In the genomic region with DNA sequence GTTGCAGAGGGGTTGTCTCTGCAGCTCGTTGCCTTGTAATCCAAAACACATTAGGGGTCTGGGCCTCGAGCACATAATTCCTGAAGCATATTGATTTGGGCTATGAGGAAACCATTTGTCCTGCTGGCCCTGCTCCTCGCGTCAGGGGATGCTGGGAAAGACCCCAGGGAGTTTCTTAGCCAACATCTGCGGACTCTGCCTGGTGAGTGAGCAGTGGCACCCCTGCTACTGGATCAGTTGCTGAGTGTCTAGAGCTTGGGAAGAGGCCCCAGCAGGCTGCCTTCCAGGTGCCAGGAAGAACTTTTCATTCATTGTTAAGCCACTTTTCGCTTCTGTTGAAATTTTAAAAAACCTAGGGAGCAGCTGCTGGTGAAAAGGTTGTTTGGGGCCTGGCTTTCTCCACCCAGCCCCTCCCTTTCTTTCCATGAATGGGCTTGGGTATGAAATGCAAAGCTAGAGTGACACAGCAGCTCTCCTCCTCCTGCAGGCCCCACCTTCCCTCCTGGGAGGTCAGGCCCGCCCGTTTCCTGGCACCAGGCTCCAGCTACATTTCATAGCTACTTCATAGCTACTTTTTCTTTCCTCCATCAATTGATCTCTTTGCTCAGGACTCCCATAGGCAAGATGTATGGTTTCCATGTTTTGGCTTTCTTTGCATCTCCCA, we compare ENCODE assay signal across 11 cellular contexts. TPM values are rescaled to one million over a fixed set of nuclear protein-coding genes. Genes with fewer than 3 reads are reported as not detected.
DNase-seq lines count a peak whose midpoint lies in the region; ATAC-seq and TF ChIP-seq lines count a peak whose summit lies in the region.
"Had no signal": no experiment of that assay in that cellular context is flagged by ENCODE, and none has a peak within 500 bp of the region (broad histone marks: within the 10 kb centered on the region; RNA-seq: fewer than 3 reads in every experiment).

No MANE protein-coding gene starts in this region.

- TF ChIP-seq CTCF in NB4 (IDR thresholded peaks at IDR 0.05; ENCODE audit: low read depth, low read length) (no peak), cardiac fibroblast (IDR thresholded peaks at IDR 0.05; ENCODE audit: low read depth, low read length) (no peak), mucosa of descending colon (IDR thresholded peaks at IDR 0.05) (no peak), mesothelial cell of epicardium (IDR thresholded peaks at IDR 0.05; ENCODE audit: unreplicated experiment) (no peak)

- DNase-seq in ELF-1 (ENCODE audit: low read depth, low spot score) (peak; percentile 74), NB4 (ENCODE audit: low read depth) (peak; percentile 67), cardiac fibroblast (ENCODE audit: low read depth in 2 of 2) (peak; percentile 80 to 86), mucosa of descending colon (peak in 1 of 3 donors; percentile 52), mesothelial cell of epicardium (ENCODE audit: low spot score in 2 of 2, unreplicated experiment in 2 of 2) (no peak), NCI-H524 treated with DMSO at 0.1 percent for 48 hours (lab: John Stamatoyannopoulos, UW) (no peak), DMS53 treated with DMSO at 0.1 percent for 48 hours (lab: John Stamatoyannopoulos, UW; ENCODE audit: unreplicated experiment) (no peak)
- no peak for DNase-seq in stimulated activated CD4-positive, alpha-beta T cell treated with anti-CD3 and anti-CD28 coated beads, Interleukin-12 subunit alpha, Interleukin-12 subunit beta, amount 100 ng/mL, for 4 hours
- DNase-seq: body of pancreas, NCI-H1694, pancreas had no signal

- peak; percentile 46 for ATAC-seq in mucosa of descending colon
- ATAC-seq: body of pancreas, pancreas had no signal

- no peak overlapping the region for H3K27ac Mint-ChIP-seq in mesothelial cell of epicardium

- H3K27me3 Mint-ChIP-seq in mesothelial cell of epicardium (ENCODE audit: low read depth), result no peaks in the 10 kb centered on the region

- no peaks in the 10 kb centered on the region for H3K9me3 Mint-ChIP-seq in mesothelial cell of epicardium

- H3K4me3 Mint-ChIP-seq in mesothelial cell of epicardium, result no peak overlapping the region

- peaks cover 2% of the 10 kb centered on the region for H3K4me1 Mint-ChIP-seq in mesothelial cell of epicardium

- H3K36me3 Mint-ChIP-seq in mesothelial cell of epicardium, result peaks cover 31% of the 10 kb centered on the region

- H3K9me3 ChIP-seq in mucosa of descending colon, result no peaks in the 10 kb centered on the region
- H3K9me3 ChIP-seq: body of pancreas, pancreas had no signal

- no peaks in the 10 kb centered on the region for H3K36me3 ChIP-seq in mucosa of descending colon (ENCODE audit: low read depth)

- no peak for TF ChIP-seq POLR2A in NB4 (IDR thresholded peaks at IDR 0.05; ENCODE audit: extremely low read depth, insufficient read length)

- intact Hi-C loops in mucosa of descending colon (cut with DNase I, micrococcal nuclease), result loop anchor here (5.0 to 10.0 kb wide), 2 partner anchors 75 to 153 kb away; no protein-coding TSS in a partner anchor

- H3K4me1 ChIP-seq in mucosa of descending colon (ENCODE audit: low read depth), result peaks cover 7% of the 10 kb centered on the region
- H3K4me1 ChIP-seq: pancreas had no signal

- no peak overlapping the region for H3K4me3 ChIP-seq in NB4 (ENCODE audit: low read depth, low read length)
- H3K4me3 ChIP-seq in cardiac fibroblast (replicated peaks in 1 of 2; ENCODE audit: low read depth in 2 of 2, low read length in 2 of 2), result no peak overlapping the region
- H3K4me3 ChIP-seq in mucosa of descending colon, result no peak overlapping the region
- H3K4me3 ChIP-seq: body of pancreas, pancreas had no signal

RNA-seq across cellular contexts. Expression of a gene that starts 26.8 kb away (rescaled TPM):
- total RNA-seq in mucosa of descending colon (100 to 1,000 TPM in 1 of 3 donors, 1 to 10 TPM in 2; 6.3 to 204 (median 9.5) TPM), mesothelial cell of epicardium (not detected in 3 replicates)

Comparison
In these comparisons a context has a peak if more than half of its experiments do, and no peak if none do; other contexts are left out.
1. DNase-seq: peak in ELF-1 (single experiment), NB4 (single experiment) and cardiac fibroblast (2 of 2); none in stimulated activated CD4-positive, alpha-beta T cell treated with anti-CD3 and anti-CD28 coated beads, Interleukin-12 subunit alpha, Interleukin-12 subunit beta, amount 100 ng/mL, for 4 hours (single experiment), mesothelial cell of epicardium (0 of 2), NCI-H524 treated with DMSO at 0.1 percent for 48 hours (single experiment) and DMS53 treated with DMSO at 0.1 percent for 48 hours (single experiment).